Comparison of ENCODE assay signal across 33 cellular contexts in the genomic region with DNA sequence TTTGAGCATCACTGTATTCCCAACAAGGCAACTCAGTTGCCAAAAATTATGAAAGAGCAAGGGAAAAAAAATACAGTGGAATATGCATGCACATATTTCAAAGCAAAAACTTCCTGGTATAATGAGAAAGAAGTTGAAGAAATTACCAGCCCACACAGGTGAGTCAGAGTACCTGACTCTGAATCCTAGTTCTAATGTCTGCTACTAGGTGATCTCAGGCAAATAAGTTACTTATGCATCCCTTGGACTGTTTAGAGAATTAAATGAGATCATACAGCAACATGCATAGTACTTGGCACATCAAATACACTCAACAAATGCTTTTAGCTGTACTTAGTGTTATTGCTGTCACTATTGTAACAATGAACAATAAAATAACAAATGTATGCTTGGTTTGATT.
DNase-seq lines count a peak whose midpoint lies in the region; ATAC-seq and TF ChIP-seq lines count a peak whose summit lies in the region.
"Had no signal": no experiment of that assay in that cellular context is flagged by ENCODE, and none has a peak within 500 bp of the region (broad histone marks: within the 10 kb centered on the region; RNA-seq: fewer than 3 reads in every experiment).

No MANE protein-coding gene starts in this region.

- H3K27ac Mint-ChIP-seq in MCF 10A (ENCODE audit: low read depth, unreplicated experiment): no peak overlapping the region
- no peak overlapping the region for H3K27ac Mint-ChIP-seq in activated T-helper 17 cell treated with anti-CD3 and anti-CD28 coated beads, Interleukin-2, amount 50 U/mL, for 72 hours
- H3K27ac Mint-ChIP-seq in type B pancreatic cell: peak overlapping the region; percentile 99
- H3K27ac Mint-ChIP-seq: immature natural killer cell had no signal

- H3K27ac ChIP-seq in breast epithelium: peak overlapping the region; percentile 14
- H3K27ac ChIP-seq in hepatocyte: peak overlapping the region; percentile 72
- H3K27ac ChIP-seq: coronary artery, esophagus muscularis mucosa, gastroesophageal sphincter, ovary, spleen, WERI-Rb-1 had no signal

- peak overlapping the region; percentile 24 for H3K4me2 ChIP-seq in hepatocyte
- H3K4me2 ChIP-seq: SK-N-SH had no signal

- no peaks in the 10 kb centered on the region for H3K27me3 ChIP-seq in breast epithelium
- no peaks in the 10 kb centered on the region for H3K27me3 ChIP-seq in hepatocyte
- H3K27me3 ChIP-seq: esophagus muscularis mucosa, gastroesophageal sphincter, ovary, spleen had no signal

- ATAC-seq in activated T-helper 17 cell treated with anti-CD3 and anti-CD28 coated beads, Interleukin-2, amount 50 U/mL, for 72 hours (replicated peaks): peak; percentile 58
- ATAC-seq in GM21737 (IDR thresholded peaks at IDR 0.05; ENCODE audit: unreplicated experiment): no peak
- ATAC-seq: gastroesophageal sphincter; K562; left ventricle myocardium superior; naive thymus-derived CD8-positive, alpha-beta T cell; right cardiac atrium had no signal

- H4K20me1 ChIP-seq in hepatocyte (ENCODE audit: insufficient read depth, poor library complexity, severe bottlenecking): no peaks in the 10 kb centered on the region

- no peak overlapping the region for H3K4me3 Mint-ChIP-seq in MCF 10A (ENCODE audit: unreplicated experiment)
- peak overlapping the region; percentile 51 for H3K4me3 Mint-ChIP-seq in activated T-helper 17 cell treated with anti-CD3 and anti-CD28 coated beads, Interleukin-2, amount 50 U/mL, for 72 hours
- peak overlapping the region; percentile 56 for H3K4me3 Mint-ChIP-seq in type B pancreatic cell
- H3K4me3 Mint-ChIP-seq: immature natural killer cell had no signal

- H3K36me3 Mint-ChIP-seq in MCF 10A (ENCODE audit: insufficient read depth, unreplicated experiment): peaks cover 11% of the 10 kb centered on the region
- H3K36me3 Mint-ChIP-seq in activated T-helper 17 cell treated with anti-CD3 and anti-CD28 coated beads, Interleukin-2, amount 50 U/mL, for 72 hours (ENCODE audit: low read depth): no peaks in the 10 kb centered on the region
- no peaks in the 10 kb centered on the region for H3K36me3 Mint-ChIP-seq in type B pancreatic cell

- H3K4me1 ChIP-seq in breast epithelium: peaks cover 0 to 4% of the 10 kb centered on the region in 2 donors
- H3K4me1 ChIP-seq in hepatocyte (ENCODE audit: insufficient read depth): peaks cover 21% of the 10 kb centered on the region
- H3K4me1 ChIP-seq: gastroesophageal sphincter, spleen had no signal

- H3K79me2 ChIP-seq in hepatocyte: no peaks in the 10 kb centered on the region

- DNase-seq in breast epithelium (ENCODE audit: low spot score in 2 of 2) (no peak), MCF 10A (ENCODE audit: unreplicated experiment) (no peak), hepatocyte (ENCODE audit: low spot score) (no peak), type B pancreatic cell (ENCODE audit: extremely low spot score, unreplicated experiment) (no peak), NCI-H510A (lab: John Stamatoyannopoulos, UW) (no peak), occipital lobe (lab: John Stamatoyannopoulos, UW) (no peak)
- DNase-seq: activated naive CD4-positive, alpha-beta T cell treated with anti-CD3 and anti-CD28 coated beads, Interleukin-2, amount 50 U/mL, for 16 hours; amniotic stem cell; DMS79; effector memory CD4-positive, alpha-beta T cell; GF-D8; H7; hypothalamus; immature natural killer cell; left ventricle myocardium superior; midbrain; MM.1S; naive thymus-derived CD8-positive, alpha-beta T cell; NCI-H1417 treated with DMSO at 0.1 percent for 48 hours; NCI-H2081 treated with DMSO at 0.1 percent for 48 hours; NCI-H446; ovary; right cardiac atrium; SK-N-SH; spleen; trophoblast cell; WERI-Rb-1 had no signal

- POLR2A ChIA-PET in MCF 10A (lab: Yijun Ruan, JAX): interaction anchor here (0.8 to 1.0 kb wide), 2 partner anchors 9 to 51 kb away, joined by 3 read pairs; no protein-coding TSS in a partner anchor

- TF ChIP-seq CTCF in breast epithelium (IDR thresholded peaks at IDR 0.05): no peak
- no peak for TF ChIP-seq CTCF in MCF 10A (IDR thresholded peaks at IDR 0.05; ENCODE audit: unreplicated experiment)
- no peak for TF ChIP-seq CTCF in hepatocyte (IDR thresholded peaks at IDR 0.05; ENCODE audit: poor library complexity)
- TF ChIP-seq CTCF in type B pancreatic cell (conservative IDR thresholded peaks at IDR 0.05): no peak

- TF ChIP-seq POLR2A in breast epithelium (IDR thresholded peaks at IDR 0.05): no peak

- H3K4me3 ChIP-seq in breast epithelium (no peak overlapping the region), hepatocyte (no peak overlapping the region)
- H3K4me3 ChIP-seq: coronary artery, esophagus muscularis mucosa, gastroesophageal sphincter, K562, ovary, spleen had no signal

- H3K36me3 ChIP-seq in breast epithelium (no peaks in the 10 kb centered on the region), hepatocyte (replicated peaks; ENCODE audit: insufficient read depth, low read depth) (no peaks in the 10 kb centered on the region)
- H3K36me3 ChIP-seq: esophagus muscularis mucosa, gastroesophageal sphincter, ovary, spleen, WERI-Rb-1 had no signal

- no peaks in the 10 kb centered on the region for H3K9me3 ChIP-seq in breast epithelium
- no peaks in the 10 kb centered on the region for H3K9me3 ChIP-seq in hepatocyte (ENCODE audit: low read depth)
- H3K9me3 ChIP-seq: esophagus muscularis mucosa, gastroesophageal sphincter, ovary, SK-N-SH, spleen had no signal

- H3K4me1 Mint-ChIP-seq in MCF 10A (ENCODE audit: insufficient read depth, unreplicated experiment): peaks cover 9% of the 10 kb centered on the region
- peaks cover 25% of the 10 kb centered on the region for H3K4me1 Mint-ChIP-seq in activated T-helper 17 cell treated with anti-CD3 and anti-CD28 coated beads, Interleukin-2, amount 50 U/mL, for 72 hours
- peaks cover 38% of the 10 kb centered on the region for H3K4me1 Mint-ChIP-seq in type B pancreatic cell (ENCODE audit: unreplicated experiment)

- no peaks in the 10 kb centered on the region for H3K9me3 Mint-ChIP-seq in MCF 10A (ENCODE audit: unreplicated experiment)
- H3K9me3 Mint-ChIP-seq in activated T-helper 17 cell treated with anti-CD3 and anti-CD28 coated beads, Interleukin-2, amount 50 U/mL, for 72 hours: no peaks in the 10 kb centered on the region
- H3K9me3 Mint-ChIP-seq in type B pancreatic cell: no peaks in the 10 kb centered on the region
- H3K9me3 Mint-ChIP-seq: immature natural killer cell; naive thymus-derived CD8-positive, alpha-beta T cell had no signal

- no TSS peak for BruUV-seq in MCF 10A (replicated peaks; lab: Mats Ljungman, UMichigan)

- H3K9me2 ChIP-seq in hepatocyte (replicated peaks; ENCODE audit: insufficient read depth): no peaks in the 10 kb centered on the region
- H3K9me2 ChIP-seq: SK-N-SH had no signal

- CTCF ChIA-PET in MCF 10A (lab: Yijun Ruan, JAX): no interaction called here

- H2AFZ ChIP-seq in hepatocyte: no peak overlapping the region

- H3K27me3 Mint-ChIP-seq in MCF 10A (ENCODE audit: insufficient read depth, unreplicated experiment) (no peaks in the 10 kb centered on the region), type B pancreatic cell (no peaks in the 10 kb centered on the region)
- no peaks in the 10 kb centered on the region for H3K27me3 Mint-ChIP-seq in activated T-helper 17 cell treated with anti-CD3 and anti-CD28 coated beads, Interleukin-2, amount 50 U/mL, for 72 hours
- H3K27me3 Mint-ChIP-seq: naive thymus-derived CD8-positive, alpha-beta T cell had no signal

- intact Hi-C loops in breast epithelium (cut with DNase I; ENCODE audit: low total_unique reads): no loop called here
- intact Hi-C loops in MCF 10A (cut with micrococcal nuclease): loop anchor here (10.0 kb wide), 1 partner anchor 1100 kb away; no protein-coding TSS in a partner anchor
